ENCODE assay signal across 1 cellular context in genomic region chr3:110743202-110743601, GRCh38.
TF ChIP-seq lines count a peak whose summit lies in the region.

No MANE protein-coding gene starts in this region.

TF ChIP-seq in H1, 55 proteins besides CTCF, POLR2A, EP300 and RAD21:
- TF ChIP-seq POLR2AphosphoS5 (IDR thresholded peaks at IDR 0.05; ENCODE audit: low read depth, low read length), result no peak
- no peak for TF ChIP-seq CHD1 (IDR thresholded peaks at IDR 0.05; ENCODE audit: low read depth, low read length)
- TF ChIP-seq NRF1 (IDR thresholded peaks at IDR 0.05; ENCODE audit: low read depth, low read length), result no peak
- TF ChIP-seq CTBP2 (IDR thresholded peaks at IDR 0.05; ENCODE audit: borderline replicate concordance, insufficient read depth, insufficient read length, low read length), result no peak
- no peak for TF ChIP-seq JUND (IDR thresholded peaks at IDR 0.05; ENCODE audit: low read length)
- no peak for TF ChIP-seq SIX5 (IDR thresholded peaks at IDR 0.05; ENCODE audit: low read depth, low read length)
- no peak for TF ChIP-seq TBP (IDR thresholded peaks at IDR 0.05; ENCODE audit: low read depth, low read length)
- TF ChIP-seq CEBPB (IDR thresholded peaks at IDR 0.05; ENCODE audit: low read depth, low read length), result no peak
- TF ChIP-seq SRF (IDR thresholded peaks at IDR 0.05; ENCODE audit: low read depth, low read length), result no peak
- TF ChIP-seq TAF7 (optimal IDR thresholded peaks at IDR 0.05; ENCODE audit: borderline replicate concordance, low read depth, low read length), result no peak
